ENCODE assay signal across 34 cellular contexts in the genomic region with DNA sequence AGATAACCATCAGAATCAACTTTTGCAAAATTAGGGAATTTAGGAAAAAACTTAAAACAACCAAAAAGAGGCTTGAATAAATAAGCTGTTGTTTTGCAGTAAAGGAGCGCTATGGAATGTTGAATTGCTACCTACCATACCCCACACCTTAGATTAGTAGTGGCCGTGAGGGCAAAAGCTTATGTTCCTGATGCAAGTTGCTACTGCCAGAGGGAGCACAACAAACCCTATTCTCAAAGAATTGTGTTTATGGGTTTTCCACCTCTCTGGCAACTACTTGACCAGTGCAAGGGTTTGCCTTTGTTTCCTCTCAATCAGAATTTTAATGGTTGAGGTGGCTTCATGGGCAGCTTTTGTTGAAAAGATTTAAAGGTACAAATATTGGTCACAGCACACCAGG.
"Had no signal": no experiment of that assay in that cellular context is flagged by ENCODE, and none has a peak within 500 bp of the region (broad histone marks: within the 10 kb centered on the region; RNA-seq: fewer than 3 reads in every experiment).

No MANE protein-coding gene starts in this region.

- H3K27me3 ChIP-seq: adrenal gland, body of pancreas, colonic mucosa, esophagus squamous epithelium, gastroesophageal sphincter, heart right ventricle had no signal

- H3K27ac ChIP-seq: adrenal gland, body of pancreas, colonic mucosa, epithelial cell of prostate, esophagus squamous epithelium, gastroesophageal sphincter, heart right ventricle, VCaP had no signal

- H3K27me3 Mint-ChIP-seq: activated B cell treated with CpG ODN at 0.5 μM for 24 hours; activated CD8-positive, alpha-beta T cell treated with anti-CD3 and anti-CD28 coated beads for 36 hours; activated naive CD4-positive, alpha-beta T cell treated with anti-CD3 and anti-CD28 coated beads, Interleukin-2, amount 50 U/mL, for 24 hours; activated naive CD8-positive, alpha-beta T cell treated with anti-CD3 and anti-CD28 coated beads for 36 hours; activated naive CD8-positive, alpha-beta T cell treated with anti-CD3 and anti-CD28 coated beads, Interleukin-2, amount 50 U/mL, for 24 hours had no signal

- H3K4me3 ChIP-seq: adrenal gland, body of pancreas, colonic mucosa, esophagus squamous epithelium, gastroesophageal sphincter, heart right ventricle had no signal

- FAIRE-seq: endometrium, endothelial cell of umbilical vein, TTC549 had no signal

- H3K27ac Mint-ChIP-seq: activated B cell treated with CpG ODN at 0.5 μM for 24 hours; activated CD8-positive, alpha-beta T cell treated with anti-CD3 and anti-CD28 coated beads for 36 hours; activated naive CD4-positive, alpha-beta T cell treated with anti-CD3 and anti-CD28 coated beads for 36 hours; activated naive CD4-positive, alpha-beta T cell treated with anti-CD3 and anti-CD28 coated beads, Interleukin-2, amount 50 U/mL, for 24 hours; activated naive CD8-positive, alpha-beta T cell treated with anti-CD3 and anti-CD28 coated beads for 36 hours; activated naive CD8-positive, alpha-beta T cell treated with anti-CD3 and anti-CD28 coated beads, Interleukin-2, amount 50 U/mL, for 24 hours; activated T-helper 1 cell treated with anti-CD3 and anti-CD28 coated beads, Interleukin-12 subunit alpha, Interleukin-12 subunit beta, Interleukin-2, Interleukin-4 antibody, amounts not matched to agents 30 ng/mL and 10 ng/mL and 1 ng/mL, durations not matched to agents 14 hours and 24 hours and 36 hours; activated T-helper 2 cell treated with anti-CD3 and anti-CD28 coated beads, Interferon-gamma antibody, Interleukin-2, Interleukin-4, amounts not matched to agents 10 μg/mL and 5 μg/mL and 100 μg/mL, durations not matched to agents 14 hours and 24 hours and 36 hours had no signal

- H3K4me1 ChIP-seq: adrenal gland, body of pancreas, colonic mucosa, esophagus squamous epithelium, gastroesophageal sphincter, heart right ventricle had no signal

- H3K36me3 ChIP-seq: adrenal gland, colonic mucosa, esophagus squamous epithelium, gastroesophageal sphincter, heart right ventricle had no signal

- DNase-seq: activated B cell treated with CpG ODN at 0.5 μM for 24 hours; activated CD4-positive, alpha-beta T cell treated with anti-CD3 and anti-CD28 coated beads for 48 hours; activated CD4-positive, alpha-beta T cell treated with anti-CD3 and anti-CD28 coated beads, Interleukin-2, amount 50 U/mL, for 1 hour; activated CD4-positive, alpha-beta T cell treated with anti-CD3 and anti-CD28 coated beads, Interleukin-2, amount 50 U/mL, for 48 hours; activated CD8-positive, alpha-beta memory T cell treated with anti-CD3 and anti-CD28 coated beads for 24 hours; activated CD8-positive, alpha-beta T cell treated with anti-CD3 and anti-CD28 coated beads for 36 hours; activated effector memory CD4-positive, alpha-beta T cell treated with anti-CD3 and anti-CD28 coated beads, Interleukin-2, amount 50 U/mL, for 16 hours; activated naive CD4-positive, alpha-beta T cell treated with anti-CD3 and anti-CD28 coated beads for 36 hours; activated naive CD8-positive, alpha-beta T cell treated with anti-CD3 and anti-CD28 coated beads for 36 hours; activated naive CD8-positive, alpha-beta T cell treated with anti-CD3 and anti-CD28 coated beads, Interleukin-2, amount 50 U/mL, for 24 hours; activated T-cell treated with anti-CD3 and anti-CD28 coated beads, Interleukin-2, amount 50 U/mL, for 1 hour; activated T-cell treated with anti-CD3 and anti-CD28 coated beads, Interleukin-2, amount 50 U/mL, for 48 hours; adrenal gland; amygdala; aorta; body of pancreas; caudate nucleus; cerebellar nuclear complex; colonic mucosa; effector CD8-positive, alpha-beta T cell; esophagus squamous epithelium; foreskin melanocyte; heart right ventricle; T-helper 2 cell had no signal

- H3K9me3 ChIP-seq: adrenal gland, body of pancreas, colonic mucosa, esophagus squamous epithelium had no signal

- ATAC-seq: activated CD4-positive, CD25-positive, alpha-beta regulatory T cell treated with anti-CD3 and anti-CD28 coated beads, Interleukin-2, amount 50 U/mL, for 24 hours; activated CD8-positive, alpha-beta T cell treated with anti-CD3 and anti-CD28 coated beads for 36 hours; activated naive CD8-positive, alpha-beta T cell treated with anti-CD3 and anti-CD28 coated beads, Interleukin-2, amount 50 U/mL, for 24 hours; body of pancreas; gastroesophageal sphincter; heart right ventricle had no signal

- H3K4me1 Mint-ChIP-seq: activated B cell treated with CpG ODN at 0.5 μM for 24 hours; activated naive CD4-positive, alpha-beta T cell treated with anti-CD3 and anti-CD28 coated beads, Interleukin-2, amount 50 U/mL, for 24 hours; activated naive CD8-positive, alpha-beta T cell treated with anti-CD3 and anti-CD28 coated beads for 36 hours; activated naive CD8-positive, alpha-beta T cell treated with anti-CD3 and anti-CD28 coated beads, Interleukin-2, amount 50 U/mL, for 24 hours had no signal

- H3K4me3 Mint-ChIP-seq: activated B cell treated with CpG ODN at 0.5 μM for 24 hours; activated CD8-positive, alpha-beta T cell treated with anti-CD3 and anti-CD28 coated beads for 36 hours; activated naive CD4-positive, alpha-beta T cell treated with anti-CD3 and anti-CD28 coated beads for 36 hours; activated naive CD4-positive, alpha-beta T cell treated with anti-CD3 and anti-CD28 coated beads, Interleukin-2, amount 50 U/mL, for 24 hours; activated naive CD8-positive, alpha-beta T cell treated with anti-CD3 and anti-CD28 coated beads for 36 hours; activated naive CD8-positive, alpha-beta T cell treated with anti-CD3 and anti-CD28 coated beads, Interleukin-2, amount 50 U/mL, for 24 hours; activated T-helper 1 cell treated with anti-CD3 and anti-CD28 coated beads, Interleukin-12 subunit alpha, Interleukin-12 subunit beta, Interleukin-2, Interleukin-4 antibody, amounts not matched to agents 30 ng/mL and 10 ng/mL and 1 ng/mL, durations not matched to agents 14 hours and 24 hours and 36 hours had no signal
